In genomic region chr12:124408822-124409517, GRCh38 we compare ENCODE assay signal across 1 cellular context.
TF ChIP-seq lines count a peak whose summit lies in the region.

No MANE protein-coding gene starts in this region.

TF ChIP-seq in IMR-90, 13 proteins besides CTCF, POLR2A, EP300 and RAD21:
- TF ChIP-seq MXI1 (IDR thresholded peaks at IDR 0.05; ENCODE audit: borderline replicate concordance, low read depth, low read length) = no peak
- no peak for TF ChIP-seq FOS (IDR thresholded peaks at IDR 0.05; ENCODE audit: low read depth, low read length)
- TF ChIP-seq NFE2L2 (IDR thresholded peaks at IDR 0.05; ENCODE audit: low read depth, low read length) = no peak
- TF ChIP-seq MAZ (IDR thresholded peaks at IDR 0.05; ENCODE audit: borderline replicate concordance, low read depth, low read length) = no peak
- TF ChIP-seq SMC3 (IDR thresholded peaks at IDR 0.05; ENCODE audit: low read depth, low read length) = no peak
- TF ChIP-seq CHD1 (IDR thresholded peaks at IDR 0.05; ENCODE audit: low read depth, low read length) = no peak
- no peak for TF ChIP-seq BHLHE40 (IDR thresholded peaks at IDR 0.05; ENCODE audit: low read depth, low read length)
- no peak for TF ChIP-seq RCOR1 (IDR thresholded peaks at IDR 0.05; ENCODE audit: insufficient replicate concordance, low read length)
- TF ChIP-seq CEBPB (IDR thresholded peaks at IDR 0.05; ENCODE audit: low read depth, low read length) = no peak
